ENCODE assay signal across 16 cellular contexts in genomic region chr3:16335364-16335763, GRCh38.
A peak's percentile ranks its signal among the peaks of the same experiment; 100 is the strongest.
DNase-seq lines count a peak whose midpoint lies in the region; ATAC-seq and TF ChIP-seq lines count a peak whose summit lies in the region.
"Had no signal": no experiment of that assay in that cellular context is flagged by ENCODE, and none has a peak within 500 bp of the region (broad histone marks: within the 10 kb centered on the region; RNA-seq: fewer than 3 reads in every experiment).

No MANE protein-coding gene starts in this region.

- peak overlapping the region; percentile 79 for H3K27ac Mint-ChIP-seq in activated T-cell treated with anti-CD3 and anti-CD28 coated beads, Interleukin-2, amount 50 U/mL, for 24 hours
- peak overlapping the region; percentile 62 for H3K27ac Mint-ChIP-seq in T-helper 17 cell
- H3K27ac Mint-ChIP-seq in effector memory CD8-positive, alpha-beta T cell = peak overlapping the region; percentile 76 to 87
- no peak overlapping the region for H3K27ac Mint-ChIP-seq in type B pancreatic cell
- no peak overlapping the region for H3K27ac Mint-ChIP-seq in activated CD8-positive, alpha-beta memory T cell treated with anti-CD3 and anti-CD28 coated beads, Interleukin-2, amount 10 ng/mL, durations not matched to agents 7 days and 5 days
- H3K27ac Mint-ChIP-seq: dendritic cell treated with granulocyte-macrophage colony-stimulating factor and Interleukin-4, amounts not matched to agents 40 ng/mL and 50 ng/mL, for 4 days had no signal

- H3K9me3 Mint-ChIP-seq in activated T-cell treated with anti-CD3 and anti-CD28 coated beads, Interleukin-2, amount 50 U/mL, for 24 hours = peaks cover 15% of the 10 kb centered on the region
- H3K9me3 Mint-ChIP-seq in effector memory CD8-positive, alpha-beta T cell = peaks cover 4 to 7% of the 10 kb centered on the region in 2 donors
- peaks cover 19% of the 10 kb centered on the region for H3K9me3 Mint-ChIP-seq in type B pancreatic cell
- peaks cover 7% of the 10 kb centered on the region for H3K9me3 Mint-ChIP-seq in activated CD8-positive, alpha-beta memory T cell treated with anti-CD3 and anti-CD28 coated beads, Interleukin-2, amount 10 ng/mL, durations not matched to agents 7 days and 5 days (ENCODE audit: low read depth)

- peaks cover 61% of the 10 kb centered on the region for H3K4me1 Mint-ChIP-seq in activated T-cell treated with anti-CD3 and anti-CD28 coated beads, Interleukin-2, amount 50 U/mL, for 24 hours (ENCODE audit: low read depth)
- peaks cover 31% of the 10 kb centered on the region for H3K4me1 Mint-ChIP-seq in T-helper 17 cell
- peaks cover 41 to 54% of the 10 kb centered on the region in 2 donors for H3K4me1 Mint-ChIP-seq in effector memory CD8-positive, alpha-beta T cell (ENCODE audit: low read depth in 2 of 2)
- H3K4me1 Mint-ChIP-seq in type B pancreatic cell (ENCODE audit: unreplicated experiment) = peaks cover 4% of the 10 kb centered on the region
- H3K4me1 Mint-ChIP-seq in activated CD8-positive, alpha-beta memory T cell treated with anti-CD3 and anti-CD28 coated beads, Interleukin-2, amount 10 ng/mL, durations not matched to agents 7 days and 5 days = peaks cover 45% of the 10 kb centered on the region

- CTCF ChIA-PET in activated CD8-positive, alpha-beta memory T cell treated with anti-CD3 and anti-CD28 coated beads, Interleukin-2, amount 10 ng/mL, durations not matched to agents 7 days and 5 days (lab: Charles Lee) = interaction anchor here (1.1 kb wide), 1 partner anchor 29 kb away, joined by 3 read pairs; no protein-coding TSS in a partner anchor

- H3K9me3 ChIP-seq in T-helper 17 cell (ENCODE audit: control insufficient read depth, low read length, poor library complexity, severe bottlenecking) = peaks cover 7% of the 10 kb centered on the region
- H3K9me3 ChIP-seq: pancreas had no signal

- H3K4me3 Mint-ChIP-seq in activated T-cell treated with anti-CD3 and anti-CD28 coated beads, Interleukin-2, amount 50 U/mL, for 24 hours = no peak overlapping the region
- H3K4me3 Mint-ChIP-seq in T-helper 17 cell (no peak overlapping the region), type B pancreatic cell (no peak overlapping the region)
- no peak overlapping the region for H3K4me3 Mint-ChIP-seq in effector memory CD8-positive, alpha-beta T cell
- H3K4me3 Mint-ChIP-seq in activated CD8-positive, alpha-beta memory T cell treated with anti-CD3 and anti-CD28 coated beads, Interleukin-2, amount 10 ng/mL, durations not matched to agents 7 days and 5 days = no peak overlapping the region
- H3K4me3 Mint-ChIP-seq: dendritic cell treated with granulocyte-macrophage colony-stimulating factor and Interleukin-4, amounts not matched to agents 40 ng/mL and 50 ng/mL, for 4 days had no signal

- no peaks in the 10 kb centered on the region for H3K27me3 Mint-ChIP-seq in activated T-cell treated with anti-CD3 and anti-CD28 coated beads, Interleukin-2, amount 50 U/mL, for 24 hours
- H3K27me3 Mint-ChIP-seq in T-helper 17 cell = no peaks in the 10 kb centered on the region
- no peaks in the 10 kb centered on the region for H3K27me3 Mint-ChIP-seq in effector memory CD8-positive, alpha-beta T cell
- no peaks in the 10 kb centered on the region for H3K27me3 Mint-ChIP-seq in type B pancreatic cell
- no peaks in the 10 kb centered on the region for H3K27me3 Mint-ChIP-seq in activated CD8-positive, alpha-beta memory T cell treated with anti-CD3 and anti-CD28 coated beads, Interleukin-2, amount 10 ng/mL, durations not matched to agents 7 days and 5 days
- H3K27me3 Mint-ChIP-seq: dendritic cell treated with granulocyte-macrophage colony-stimulating factor and Interleukin-4, amounts not matched to agents 40 ng/mL and 50 ng/mL, for 4 days had no signal

- peaks cover 88% of the 10 kb centered on the region for H3K36me3 Mint-ChIP-seq in activated T-cell treated with anti-CD3 and anti-CD28 coated beads, Interleukin-2, amount 50 U/mL, for 24 hours (ENCODE audit: low read depth)
- H3K36me3 Mint-ChIP-seq in T-helper 17 cell (ENCODE audit: low read depth) = peaks cover 9% of the 10 kb centered on the region
- H3K36me3 Mint-ChIP-seq in effector memory CD8-positive, alpha-beta T cell (ENCODE audit: insufficient read depth) = peaks cover 37% of the 10 kb centered on the region
- peaks cover 32% of the 10 kb centered on the region for H3K36me3 Mint-ChIP-seq in type B pancreatic cell
- peaks cover 73% of the 10 kb centered on the region for H3K36me3 Mint-ChIP-seq in activated CD8-positive, alpha-beta memory T cell treated with anti-CD3 and anti-CD28 coated beads, Interleukin-2, amount 10 ng/mL, durations not matched to agents 7 days and 5 days

- intact Hi-C loops in posterior vena cava (cut with DNase I) = no loop called here

- no peak for DNase-seq in activated T-cell treated with anti-CD3 and anti-CD28 coated beads, Interleukin-2, amount 50 U/mL, for 24 hours
- DNase-seq in activated T-cell treated with anti-CD3 and anti-CD28 coated beads for 4 hours (no peak), T-helper 17 cell (no peak), posterior vena cava (ENCODE audit: low spot score) (peak; percentile 25), dermis blood vessel endothelial cell (no peak), type B pancreatic cell (ENCODE audit: extremely low spot score, unreplicated experiment) (no peak)
- no peak for DNase-seq in effector memory CD8-positive, alpha-beta T cell
- DNase-seq in activated CD8-positive, alpha-beta memory T cell treated with anti-CD3 and anti-CD28 coated beads, Interleukin-2, amount 10 ng/mL, durations not matched to agents 7 days and 5 days = no peak
- DNase-seq: mammary epithelial cell; MM.1S; NCI-H2171; NCI-H526; pancreas; stimulated activated CD4-positive, alpha-beta T cell treated with anti-CD3 and anti-CD28 coated beads, Interleukin-15, amount 100 ng/mL, for 24 hours had no signal

- TF ChIP-seq CTCF in type B pancreatic cell (conservative IDR thresholded peaks at IDR 0.05) = no peak

- ATAC-seq in T-helper 17 cell = no peak
- no peak for ATAC-seq in effector memory CD8-positive, alpha-beta T cell (replicated peaks)
- no peak for ATAC-seq in activated CD8-positive, alpha-beta memory T cell treated with anti-CD3 and anti-CD28 coated beads, Interleukin-2, amount 10 ng/mL, durations not matched to agents 7 days and 5 days
- ATAC-seq: pancreas, SK-N-SH treated with all-trans-retinoic acid at 6 μM for 48 hours had no signal

Comparison
In these comparisons a context has a peak if more than half of its experiments do, and no peak if none do; other contexts are left out.
1. H3K27ac Mint-ChIP-seq: peak in activated T-cell treated with anti-CD3 and anti-CD28 coated beads, Interleukin-2, amount 50 U/mL, for 24 hours (single experiment), T-helper 17 cell (single experiment) and effector memory CD8-positive, alpha-beta T cell (2 of 2); none in type B pancreatic cell (single experiment) and activated CD8-positive, alpha-beta memory T cell treated with anti-CD3 and anti-CD28 coated beads, Interleukin-2, amount 10 ng/mL, durations not matched to agents 7 days and 5 days (single experiment).